In the genomic region with DNA sequence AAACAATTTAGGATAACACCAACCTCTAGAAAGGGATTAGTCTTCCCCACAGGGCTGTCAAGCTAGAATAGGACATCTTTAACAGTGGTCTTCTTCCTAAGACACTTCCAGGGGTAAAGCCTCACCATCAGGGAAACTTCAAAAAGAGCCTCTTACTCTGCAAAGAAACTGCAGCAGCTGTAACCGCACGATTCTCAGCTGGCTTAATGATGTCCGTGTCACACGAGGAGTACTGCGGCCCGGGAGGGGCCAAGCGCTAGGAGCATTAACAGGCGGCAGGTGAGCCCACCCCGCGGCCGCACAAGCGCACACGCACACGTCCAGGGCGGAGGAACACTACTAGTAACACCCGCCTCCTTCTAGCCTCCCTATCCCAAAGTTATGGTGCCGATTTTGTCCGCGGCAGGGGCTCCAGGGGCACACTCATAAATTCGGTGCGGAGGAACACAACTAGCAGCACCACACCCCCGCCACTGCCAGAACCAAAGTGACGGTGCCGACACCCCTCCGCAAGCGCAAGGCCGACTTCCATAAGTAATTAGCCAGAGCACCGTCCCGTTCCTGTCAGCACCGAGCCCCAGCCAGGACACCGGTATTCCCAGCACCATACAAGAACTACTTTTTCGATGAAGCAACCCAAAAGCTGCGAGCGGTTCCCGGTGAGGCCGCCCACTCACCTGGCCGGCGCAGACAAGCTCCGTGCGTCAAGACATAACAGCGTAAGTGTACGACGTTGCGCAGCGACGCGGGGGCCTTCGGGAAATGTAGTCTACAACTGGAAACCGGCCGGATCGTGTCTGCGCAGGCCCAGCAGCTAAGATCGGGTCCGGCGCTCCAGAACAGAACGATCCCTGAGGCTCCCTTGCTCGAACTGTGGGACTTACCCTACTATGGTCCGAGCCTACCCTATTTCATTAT, we compare ENCODE assay signal across 8 cellular contexts. TPM values are rescaled to one million over a fixed set of nuclear protein-coding genes. Genes with fewer than 3 reads are reported as not detected.
A peak's percentile ranks its signal among the peaks of the same experiment; 100 is the strongest.
DNase-seq lines count a peak whose midpoint lies in the region; ATAC-seq and TF ChIP-seq lines count a peak whose summit lies in the region.

Gene ZNF540 (plus strand): TSS at position 813 of the 918 bp plus-strand sequence. CDS start 3,572 bp downstream, outside the sequence.
Gene ZNF571 (minus strand): TSS at position 729 of the 918 bp plus-strand sequence. CDS start 8,116 bp downstream, outside the sequence.

- peak within 1 kb of the TSS; percentile 97 for H3K4me3 Mint-ChIP-seq in natural killer cell treated with Interleukin-12 subunit alpha and Interleukin-12 subunit beta and Interleukin-15 and Interleukin-18, amount 100 ng/mL, for 72 hours

- H4K20me1 ChIP-seq in Karpas-422 (ENCODE audit: insufficient read depth, low read depth, low read length): no peaks in the 10 kb centered on the region

- H3K4me2 ChIP-seq in Karpas-422 (ENCODE audit: low read depth, low read length, poor library complexity, severe bottlenecking): peak within 1 kb of the TSS; percentile 86

- H3K4me3 ChIP-seq in Karpas-422 (ENCODE audit: low read length) (peak within 1 kb of the TSS; percentile 97), fibroblast of the aortic adventitia (ENCODE audit: low read depth, low read length) (peak within 1 kb of the TSS; percentile 93)

- peaks cover 14% of the 10 kb centered on the region for H3K36me3 ChIP-seq in Karpas-422 (ENCODE audit: insufficient read depth, low read length)

- TF ChIP-seq POLR2A in Raji (IDR thresholded peaks at IDR 0.05; ENCODE audit: insufficient read depth, low read depth, low read length): peak; percentile 43

- H3K27ac ChIP-seq in Karpas-422 (ENCODE audit: low read length): peak within 1 kb of the TSS; percentile 66

- H3K79me2 ChIP-seq in Karpas-422 (ENCODE audit: low read length): peaks cover 13% of the 10 kb centered on the region

- peak; percentile 97 for DNase-seq in DMS53 treated with DMSO at 0.1 percent for 48 hours (lab: John Stamatoyannopoulos, UW; ENCODE audit: unreplicated experiment)
- peak; percentile 98 for DNase-seq in Karpas-422
- peak; percentile 74 for DNase-seq in activated gamma-delta T cell (lab: John Stamatoyannopoulos, UW)
- peak; percentile 92 for DNase-seq in fibroblast of the aortic adventitia (ENCODE audit: low read depth)
- DNase-seq in natural killer cell treated with Interleukin-12 subunit alpha and Interleukin-12 subunit beta and Interleukin-15 and Interleukin-18, amount 100 ng/mL, for 72 hours (ENCODE audit: low spot score): peak; percentile 93
- peak; percentile 94 for DNase-seq in stimulated activated naive CD4-positive, alpha-beta T cell treated with Interleukin-2 at 50 U/mL for 16 hours (lab: John Stamatoyannopoulos, UW)

- TF ChIP-seq CTCF in fibroblast of the aortic adventitia (IDR thresholded peaks at IDR 0.05; ENCODE audit: insufficient read depth, low read length): no peak

- peak within 1 kb of the TSS; percentile 85 for H3K9ac ChIP-seq in Karpas-422 (ENCODE audit: low read length)

- H3K9me3 ChIP-seq in Karpas-422 (ENCODE audit: low read length): peaks cover 4% of the 10 kb centered on the region; the same call in 1 of the 2 replicates

- peaks cover 24 to 33% of the 10 kb centered on the region in 2 donors for H3K4me1 Mint-ChIP-seq in natural killer cell treated with Interleukin-12 subunit alpha and Interleukin-12 subunit beta and Interleukin-15 and Interleukin-18, amount 100 ng/mL, for 72 hours (ENCODE audit: low read depth in 2 of 2)

- peaks cover 4% of the 10 kb centered on the region for H3K9me3 Mint-ChIP-seq in natural killer cell treated with Interleukin-12 subunit alpha and Interleukin-12 subunit beta and Interleukin-15 and Interleukin-18, amount 100 ng/mL, for 72 hours

- H3K27me3 ChIP-seq in Karpas-422 (ENCODE audit: low read length): no peaks in the 10 kb centered on the region

- peak within 1 kb of the TSS; percentile 98 for H2AFZ ChIP-seq in Karpas-422 (ENCODE audit: low read length)

- peaks cover 14% of the 10 kb centered on the region for H3K36me3 Mint-ChIP-seq in natural killer cell treated with Interleukin-12 subunit alpha and Interleukin-12 subunit beta and Interleukin-15 and Interleukin-18, amount 100 ng/mL, for 72 hours

- peaks cover 12% of the 10 kb centered on the region for H3K4me1 ChIP-seq in Karpas-422 (ENCODE audit: low read length)

- H3K27me3 Mint-ChIP-seq in natural killer cell treated with Interleukin-12 subunit alpha and Interleukin-12 subunit beta and Interleukin-15 and Interleukin-18, amount 100 ng/mL, for 72 hours: no peaks in the 10 kb centered on the region

- ATAC-seq in GM21737 (IDR thresholded peaks at IDR 0.05; ENCODE audit: unreplicated experiment): peak; percentile 94
- ATAC-seq in natural killer cell treated with Interleukin-12 subunit alpha and Interleukin-12 subunit beta and Interleukin-15 and Interleukin-18, amount 100 ng/mL, for 72 hours: peak; percentile 99

- peak within 1 kb of the TSS; percentile 84 to 98 for H3K27ac Mint-ChIP-seq in natural killer cell treated with Interleukin-12 subunit alpha and Interleukin-12 subunit beta and Interleukin-15 and Interleukin-18, amount 100 ng/mL, for 72 hours

- H3K9me2 ChIP-seq in Karpas-422 (replicated peaks; ENCODE audit: insufficient read depth, low read length): no peaks in the 10 kb centered on the region

RNA-seq across cellular contexts. Expression of gene ZNF540, which starts in this region (rescaled TPM):
- 2.4 and 8.7 TPM in 2 replicates for total RNA-seq in Karpas-422 (2014; rRNA removed; shearing (Covaris generic); ENCODE audit: low replicate concordance)
- 0.36 and 2.1 TPM in 2 replicates for total RNA-seq in fibroblast of the aortic adventitia (ENCODE audit: low replicate concordance)
- total RNA-seq in natural killer cell treated with Interleukin-12 subunit alpha and Interleukin-12 subunit beta and Interleukin-15 and Interleukin-18, amount 100 ng/mL, for 72 hours: 1 to 10 TPM; 1.2 to 2.3 TPM

RNA-seq across cellular contexts. Expression of gene ZNF571, which starts in this region (rescaled TPM):
- 7.4 and 10.7 TPM in 2 replicates for total RNA-seq in Karpas-422 (2014; rRNA removed; shearing (Covaris generic); ENCODE audit: low replicate concordance)
- 2.5 and 5.2 TPM in 2 replicates for total RNA-seq in fibroblast of the aortic adventitia (ENCODE audit: low replicate concordance)
- 1 to 10 TPM; 2.0 to 4.2 TPM for total RNA-seq in natural killer cell treated with Interleukin-12 subunit alpha and Interleukin-12 subunit beta and Interleukin-15 and Interleukin-18, amount 100 ng/mL, for 72 hours

Comparison
In these comparisons a context has a peak if more than half of its experiments do, and no peak if none do; other contexts are left out.
1. Peak in every context shown above with its lines: DNase-seq, ATAC-seq, H3K4me3 ChIP-seq and H3K27ac ChIP-seq.